13 cellular contexts compared by ENCODE assay signal in genomic region chr6:112016335-112016734, GRCh38. TPM values are rescaled to one million over a fixed set of nuclear protein-coding genes. Genes with fewer than 3 reads are reported as not detected.
DNase-seq lines count a peak whose midpoint lies in the region; ATAC-seq lines count a peak whose summit lies in the region.
"Had no signal": no experiment of that assay in that cellular context is flagged by ENCODE, and none has a peak within 500 bp of the region (broad histone marks: within the 10 kb centered on the region; RNA-seq: fewer than 3 reads in every experiment).

No MANE protein-coding gene starts in this region.

- H3K27me3 Mint-ChIP-seq in activated T-helper 1 cell treated with anti-CD3 and anti-CD28 coated beads, Interleukin-12 subunit alpha, Interleukin-12 subunit beta, Interleukin-2, Interleukin-4 antibody, amounts not matched to agents 30 ng/mL and 10 ng/mL and 1 ng/mL, durations not matched to agents 14 hours and 24 hours and 36 hours (ENCODE audit: insufficient read depth): no peaks in the 10 kb centered on the region

- ATAC-seq in activated CD4-positive, CD25-positive, alpha-beta regulatory T cell treated with anti-CD3 and anti-CD28 coated beads, Interleukin-2, amount 50 U/mL, for 24 hours: peak; percentile 71 to 77
- ATAC-seq in right cardiac atrium: peak; percentile 34 to 62

- peak overlapping the region; percentile 48 for H3K27ac ChIP-seq in right cardiac atrium (ENCODE audit: low read length)
- H3K27ac ChIP-seq: transverse colon had no signal

- no peaks in the 10 kb centered on the region for H3K9me3 ChIP-seq in right cardiac atrium (ENCODE audit: control insufficient read depth, low read length)
- H3K9me3 ChIP-seq: transverse colon had no signal

- H3K36me3 Mint-ChIP-seq in activated T-helper 1 cell treated with anti-CD3 and anti-CD28 coated beads, Interleukin-12 subunit alpha, Interleukin-12 subunit beta, Interleukin-2, Interleukin-4 antibody, amounts not matched to agents 30 ng/mL and 10 ng/mL and 1 ng/mL, durations not matched to agents 14 hours and 24 hours and 36 hours (ENCODE audit: low read depth): no peaks in the 10 kb centered on the region

- no peak for DNase-seq in activated CD4-positive, CD25-positive, alpha-beta regulatory T cell treated with anti-CD3 and anti-CD28 coated beads, Interleukin-2, amount 50 U/mL, for 72 hours
- DNase-seq in activated T-helper 1 cell treated with anti-CD3 and anti-CD28 coated beads, Interleukin-12 subunit alpha, Interleukin-12 subunit beta, Interleukin-2, Interleukin-4 antibody, amounts not matched to agents 30 ng/mL and 10 ng/mL and 1 ng/mL, durations not matched to agents 14 hours and 24 hours and 36 hours (ENCODE audit: low spot score): no peak
- DNase-seq in right cardiac atrium (peak; percentile 54 to 62 (median 61)), hypothalamus (lab: John Stamatoyannopoulos, UW) (no peak), EL (no peak), SKM-1 treated with dmso at 0.1 percent for 144 hours (lab: John Stamatoyannopoulos, UW; ENCODE audit: unreplicated experiment) (no peak)
- peak; percentile 41 to 63 for DNase-seq in stimulated activated CD8-positive, alpha-beta memory T cell treated with anti-CD3 and anti-CD28 coated beads, Interleukin-7, amount 100 ng/mL, for 48 hours (ENCODE audit: extremely low read depth in 1 of 2, low read depth in 1 of 2)
- DNase-seq: effector CD4-positive, alpha-beta T cell; NCI-H1417; OCI-M1; transverse colon had no signal

- H3K27me3 ChIP-seq in right cardiac atrium (ENCODE audit: control insufficient read depth, insufficient read depth): no peaks in the 10 kb centered on the region
- H3K27me3 ChIP-seq: transverse colon had no signal

- H3K4me3 Mint-ChIP-seq in activated T-helper 1 cell treated with anti-CD3 and anti-CD28 coated beads, Interleukin-12 subunit alpha, Interleukin-12 subunit beta, Interleukin-2, Interleukin-4 antibody, amounts not matched to agents 30 ng/mL and 10 ng/mL and 1 ng/mL, durations not matched to agents 14 hours and 24 hours and 36 hours: peak overlapping the region; percentile 53

- H3K9me3 Mint-ChIP-seq in activated T-helper 1 cell treated with anti-CD3 and anti-CD28 coated beads, Interleukin-12 subunit alpha, Interleukin-12 subunit beta, Interleukin-2, Interleukin-4 antibody, amounts not matched to agents 30 ng/mL and 10 ng/mL and 1 ng/mL, durations not matched to agents 14 hours and 24 hours and 36 hours: no peaks in the 10 kb centered on the region

- H3K27ac Mint-ChIP-seq in activated T-helper 1 cell treated with anti-CD3 and anti-CD28 coated beads, Interleukin-12 subunit alpha, Interleukin-12 subunit beta, Interleukin-2, Interleukin-4 antibody, amounts not matched to agents 30 ng/mL and 10 ng/mL and 1 ng/mL, durations not matched to agents 14 hours and 24 hours and 36 hours: peak overlapping the region; percentile 91

- H3K4me3 ChIP-seq in right cardiac atrium (ENCODE audit: low read length): no peak overlapping the region
- H3K4me3 ChIP-seq: transverse colon had no signal

- intact Hi-C loops in activated T-helper 1 cell treated with anti-CD3 and anti-CD28 coated beads, Interleukin-12 subunit alpha, Interleukin-12 subunit beta, Interleukin-2, Interleukin-4 antibody, amounts not matched to agents 30 ng/mL and 10 ng/mL and 1 ng/mL, durations not matched to agents 14 hours and 24 hours and 36 hours (cut with micrococcal nuclease): loop anchor here (1.0 to 10.0 kb wide), 10 partner anchors 12 to 534 kb away; partner anchors contain the start of genes FAM229B, REV3L and TUBE1
- intact Hi-C loops in right cardiac atrium (cut with DNase I): no loop called here

- 43% methylated on average over 6 of the region's 6 CpGs for WGBS in right cardiac atrium

- peaks cover 57% of the 10 kb centered on the region for H3K4me1 Mint-ChIP-seq in activated T-helper 1 cell treated with anti-CD3 and anti-CD28 coated beads, Interleukin-12 subunit alpha, Interleukin-12 subunit beta, Interleukin-2, Interleukin-4 antibody, amounts not matched to agents 30 ng/mL and 10 ng/mL and 1 ng/mL, durations not matched to agents 14 hours and 24 hours and 36 hours (ENCODE audit: low read depth)

- peaks cover 5% of the 10 kb centered on the region for H3K4me1 ChIP-seq in right cardiac atrium (ENCODE audit: control insufficient read depth, insufficient read depth, low read length)

RNA-seq across cellular contexts. Expression of gene CCN6, which starts 37.6 kb away (rescaled TPM):
- 0.17 TPM in 1 of 2 replicates, not detected in the other for total RNA-seq in activated T-helper 1 cell treated with anti-CD3 and anti-CD28 coated beads, Interleukin-12 subunit alpha, Interleukin-12 subunit beta, Interleukin-2, Interleukin-4 antibody, amounts not matched to agents 30 ng/mL and 10 ng/mL and 1 ng/mL, durations not matched to agents 14 hours and 24 hours and 36 hours
- total RNA-seq in right cardiac atrium: not detected
- not detected for polyA plus RNA-seq in right cardiac atrium
- total RNA-seq: activated CD8-positive, alpha-beta memory T cell treated with anti-CD3 and anti-CD28 coated beads for 36 hours; transverse colon had no signal

Comparison
In these comparisons a context has a peak if more than half of its experiments do, and no peak if none do; other contexts are left out.
1. DNase-seq: peak in right cardiac atrium (3 of 3) and stimulated activated CD8-positive, alpha-beta memory T cell treated with anti-CD3 and anti-CD28 coated beads, Interleukin-7, amount 100 ng/mL, for 48 hours (2 of 2); none in activated CD4-positive, CD25-positive, alpha-beta regulatory T cell treated with anti-CD3 and anti-CD28 coated beads, Interleukin-2, amount 50 U/mL, for 72 hours (single experiment), activated T-helper 1 cell treated with anti-CD3 and anti-CD28 coated beads, Interleukin-12 subunit alpha, Interleukin-12 subunit beta, Interleukin-2, Interleukin-4 antibody, amounts not matched to agents 30 ng/mL and 10 ng/mL and 1 ng/mL, durations not matched to agents 14 hours and 24 hours and 36 hours (single experiment), hypothalamus (0 of 51), EL (single experiment) and SKM-1 treated with dmso at 0.1 percent for 144 hours (single experiment).